Comparison of ENCODE assay signal across 10 cellular contexts in genomic region chr4:122710434-122711308, GRCh38. TPM values are rescaled to one million over a fixed set of nuclear protein-coding genes. Genes with fewer than 3 reads are reported as not detected.
DNase-seq lines count a peak whose midpoint lies in the region; ATAC-seq and TF ChIP-seq lines count a peak whose summit lies in the region.
"Had no signal": no experiment of that assay in that cellular context is flagged by ENCODE, and none has a peak within 500 bp of the region (broad histone marks: within the 10 kb centered on the region; RNA-seq: fewer than 3 reads in every experiment).

No MANE protein-coding gene starts in this region.

- H3K36me3 ChIP-seq in neuron (ENCODE audit: insufficient read depth, low read length): no peaks in the 10 kb centered on the region
- H3K36me3 ChIP-seq: HAP-1, spleen had no signal

- no peaks in the 10 kb centered on the region for H3K27me3 ChIP-seq in neuron (ENCODE audit: insufficient read depth, low read length)
- no peaks in the 10 kb centered on the region for H3K27me3 ChIP-seq in dorsolateral prefrontal cortex

- H2AFZ ChIP-seq in neuron (ENCODE audit: low read depth, low read length): peak overlapping the region; percentile 20

- intact Hi-C loops in dorsolateral prefrontal cortex (cut with DNase I): loop anchor here in 1 of 2 donors (10.0 kb wide), 1 partner anchor 106 kb away; no protein-coding TSS in a partner anchor

- no peak for DNase-seq in pons (ENCODE audit: low spot score)
- no peak for DNase-seq in dorsolateral prefrontal cortex
- DNase-seq in activated CD4-positive, CD25-positive, alpha-beta regulatory T cell treated with anti-CD3 and anti-CD28 coated beads, Interleukin-2, amount 50 U/mL, for 72 hours: no peak
- DNase-seq: spleen had no signal

- ATAC-seq in GM19351 (IDR thresholded peaks at IDR 0.05; ENCODE audit: unreplicated experiment): peak; percentile 74
- ATAC-seq in HG02759 (IDR thresholded peaks at IDR 0.05; ENCODE audit: unreplicated experiment): peak; percentile 81
- peak; percentile 86 for ATAC-seq in SK-N-SH treated with all-trans-retinoic acid at 6 μM for 48 hours

- TF ChIP-seq CTCF in dorsolateral prefrontal cortex (IDR thresholded peaks at IDR 0.05 in 54 of 56, conservative IDR thresholded peaks at IDR 0.05 in 2 of 56; ENCODE audit: low read depth in 1 of 56, partially characterized antibody in 56 of 56): no peak

- H3K4me1 ChIP-seq in neuron (ENCODE audit: insufficient read depth, low read length): peaks cover 2% of the 10 kb centered on the region
- H3K4me1 ChIP-seq: spleen had no signal

- H3K4me3 ChIP-seq in neuron (ENCODE audit: low read length) (no peak overlapping the region), dorsolateral prefrontal cortex (no peak overlapping the region)
- H3K4me3 ChIP-seq: HAP-1, spleen had no signal

- H3K27ac ChIP-seq in dorsolateral prefrontal cortex: no peak overlapping the region
- H3K27ac ChIP-seq: epithelial cell of prostate, spleen had no signal

- H3K9me3 ChIP-seq in neuron (ENCODE audit: low read length): no peaks in the 10 kb centered on the region
- H3K9me3 ChIP-seq: HAP-1, spleen had no signal

TF ChIP-seq in SK-N-SH treated with all-trans-retinoic acid at 6 μM for 48 hours, 23 proteins besides CTCF, POLR2A, EP300 and RAD21:
- TF ChIP-seq, protein P1, sequence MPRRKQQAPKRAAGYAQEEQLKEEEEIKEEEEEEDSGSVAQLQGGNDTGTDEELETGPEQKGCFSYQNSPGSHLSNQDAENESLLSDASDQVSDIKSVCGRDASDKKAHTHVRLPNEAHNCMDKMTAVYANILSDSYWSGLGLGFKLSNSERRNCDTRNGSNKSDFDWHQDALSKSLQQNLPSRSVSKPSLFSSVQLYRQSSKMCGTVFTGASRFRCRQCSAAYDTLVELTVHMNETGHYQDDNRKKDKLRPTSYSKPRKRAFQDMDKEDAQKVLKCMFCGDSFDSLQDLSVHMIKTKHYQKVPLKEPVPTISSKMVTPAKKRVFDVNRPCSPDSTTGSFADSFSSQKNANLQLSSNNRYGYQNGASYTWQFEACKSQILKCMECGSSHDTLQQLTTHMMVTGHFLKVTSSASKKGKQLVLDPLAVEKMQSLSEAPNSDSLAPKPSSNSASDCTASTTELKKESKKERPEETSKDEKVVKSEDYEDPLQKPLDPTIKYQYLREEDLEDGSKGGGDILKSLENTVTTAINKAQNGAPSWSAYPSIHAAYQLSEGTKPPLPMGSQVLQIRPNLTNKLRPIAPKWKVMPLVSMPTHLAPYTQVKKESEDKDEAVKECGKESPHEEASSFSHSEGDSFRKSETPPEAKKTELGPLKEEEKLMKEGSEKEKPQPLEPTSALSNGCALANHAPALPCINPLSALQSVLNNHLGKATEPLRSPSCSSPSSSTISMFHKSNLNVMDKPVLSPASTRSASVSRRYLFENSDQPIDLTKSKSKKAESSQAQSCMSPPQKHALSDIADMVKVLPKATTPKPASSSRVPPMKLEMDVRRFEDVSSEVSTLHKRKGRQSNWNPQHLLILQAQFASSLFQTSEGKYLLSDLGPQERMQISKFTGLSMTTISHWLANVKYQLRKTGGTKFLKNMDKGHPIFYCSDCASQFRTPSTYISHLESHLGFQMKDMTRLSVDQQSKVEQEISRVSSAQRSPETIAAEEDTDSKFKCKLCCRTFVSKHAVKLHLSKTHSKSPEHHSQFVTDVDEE (CRISPR knock-in tag; IDR thresholded peaks at IDR 0.05): no peak
- no peak for TF ChIP-seq SNAI2 (CRISPR knock-in tag; IDR thresholded peaks at IDR 0.05)
- no peak for TF ChIP-seq ARNTL (CRISPR knock-in tag; IDR thresholded peaks at IDR 0.05; ENCODE audit: borderline replicate concordance, low read depth)
- TF ChIP-seq, protein P2, sequence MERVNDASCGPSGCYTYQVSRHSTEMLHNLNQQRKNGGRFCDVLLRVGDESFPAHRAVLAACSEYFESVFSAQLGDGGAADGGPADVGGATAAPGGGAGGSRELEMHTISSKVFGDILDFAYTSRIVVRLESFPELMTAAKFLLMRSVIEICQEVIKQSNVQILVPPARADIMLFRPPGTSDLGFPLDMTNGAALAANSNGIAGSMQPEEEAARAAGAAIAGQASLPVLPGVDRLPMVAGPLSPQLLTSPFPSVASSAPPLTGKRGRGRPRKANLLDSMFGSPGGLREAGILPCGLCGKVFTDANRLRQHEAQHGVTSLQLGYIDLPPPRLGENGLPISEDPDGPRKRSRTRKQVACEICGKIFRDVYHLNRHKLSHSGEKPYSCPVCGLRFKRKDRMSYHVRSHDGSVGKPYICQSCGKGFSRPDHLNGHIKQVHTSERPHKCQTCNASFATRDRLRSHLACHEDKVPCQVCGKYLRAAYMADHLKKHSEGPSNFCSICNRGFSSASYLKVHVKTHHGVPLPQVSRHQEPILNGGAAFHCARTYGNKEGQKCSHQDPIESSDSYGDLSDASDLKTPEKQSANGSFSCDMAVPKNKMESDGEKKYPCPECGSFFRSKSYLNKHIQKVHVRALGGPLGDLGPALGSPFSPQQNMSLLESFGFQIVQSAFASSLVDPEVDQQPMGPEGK (CRISPR knock-in tag; IDR thresholded peaks at IDR 0.05; ENCODE audit: borderline replicate concordance): no peak
- TF ChIP-seq CSRNP3 (CRISPR knock-in tag; IDR thresholded peaks at IDR 0.05): no peak
- no peak for TF ChIP-seq ZC3H10 (CRISPR knock-in tag; IDR thresholded peaks at IDR 0.05)
- TF ChIP-seq, protein P3, sequence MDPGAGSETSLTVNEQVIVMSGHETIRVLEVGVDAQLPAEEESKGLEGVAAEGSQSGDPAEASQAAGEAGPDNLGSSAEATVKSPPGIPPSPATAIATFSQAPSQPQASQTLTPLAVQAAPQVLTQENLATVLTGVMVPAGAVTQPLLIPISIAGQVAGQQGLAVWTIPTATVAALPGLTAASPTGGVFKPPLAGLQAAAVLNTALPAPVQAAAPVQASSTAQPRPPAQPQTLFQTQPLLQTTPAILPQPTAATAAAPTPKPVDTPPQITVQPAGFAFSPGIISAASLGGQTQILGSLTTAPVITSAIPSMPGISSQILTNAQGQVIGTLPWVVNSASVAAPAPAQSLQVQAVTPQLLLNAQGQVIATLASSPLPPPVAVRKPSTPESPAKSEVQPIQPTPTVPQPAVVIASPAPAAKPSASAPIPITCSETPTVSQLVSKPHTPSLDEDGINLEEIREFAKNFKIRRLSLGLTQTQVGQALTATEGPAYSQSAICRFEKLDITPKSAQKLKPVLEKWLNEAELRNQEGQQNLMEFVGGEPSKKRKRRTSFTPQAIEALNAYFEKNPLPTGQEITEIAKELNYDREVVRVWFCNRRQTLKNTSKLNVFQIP (CRISPR knock-in tag; IDR thresholded peaks at IDR 0.05; ENCODE audit: borderline replicate concordance, low read depth): no peak
- no peak for TF ChIP-seq PPARA (CRISPR knock-in tag; IDR thresholded peaks at IDR 0.05; ENCODE audit: borderline replicate concordance)
- no peak for TF ChIP-seq TOX (CRISPR knock-in tag; IDR thresholded peaks at IDR 0.05; ENCODE audit: borderline replicate concordance)
- no peak for TF ChIP-seq OSR1 (CRISPR knock-in tag; IDR thresholded peaks at IDR 0.05)
- TF ChIP-seq ZFP30 (CRISPR knock-in tag; IDR thresholded peaks at IDR 0.05): no peak
- no peak for TF ChIP-seq GLIS3 (CRISPR knock-in tag; IDR thresholded peaks at IDR 0.05)

RNA-seq across cellular contexts. Expression of gene BBS12, which starts 21.8 kb away (rescaled TPM):
- 10 to 100 TPM in 2 of 120 experiments, 1 to 10 TPM in 118; 2.7 to 12.5 (median 6.3) TPM for total RNA-seq in dorsolateral prefrontal cortex
